ENCODE assay signal across 8 cellular contexts in genomic region chr10:79400567-79401004, GRCh38. TPM values are rescaled to one million over a fixed set of nuclear protein-coding genes. Genes with fewer than 3 reads are reported as not detected.
A peak's percentile ranks its signal among the peaks of the same experiment; 100 is the strongest.
DNase-seq lines count a peak whose midpoint lies in the region; ATAC-seq and TF ChIP-seq lines count a peak whose summit lies in the region.

No MANE protein-coding gene starts in this region.

- DNase-seq in AG09319 (ENCODE audit: extremely low read depth, low read depth) (no peak), LNCaP clone FGC (ENCODE audit: low read depth) (no peak), pons (ENCODE audit: low spot score) (peak; percentile 71), mucosa of gallbladder (ENCODE audit: low spot score) (no peak)
- peak; percentile 76 for DNase-seq in activated CD8-positive, alpha-beta memory T cell treated with anti-CD3 and anti-CD28 coated beads for 24 hours

- peak; percentile 72 for ATAC-seq in GM18868 (IDR thresholded peaks at IDR 0.05; ENCODE audit: unreplicated experiment)
- ATAC-seq in esophagus mucosa, result peak; percentile 47
- no peak for ATAC-seq in HG02588 (IDR thresholded peaks at IDR 0.05; ENCODE audit: unreplicated experiment)

- no peak overlapping the region for H3K4me3 ChIP-seq in LNCaP clone FGC (ENCODE audit: low read depth, low read length)

- TF ChIP-seq CTCF in AG09319 (IDR thresholded peaks at IDR 0.05; ENCODE audit: low read depth, low read length), result peak; percentile 67
- TF ChIP-seq CTCF in LNCaP clone FGC (IDR thresholded peaks at IDR 0.05; ENCODE audit: control insufficient read depth, extremely low read depth, insufficient read depth), result peak; percentile 58

RNA-seq across cellular contexts. Expression of gene ZCCHC24, which starts 44.8 kb away (rescaled TPM):
- total RNA-seq in esophagus mucosa (3.3 TPM), mucosa of gallbladder (36.7 TPM)

RNA-seq across cellular contexts. Expression of gene PPIF, which starts 53.3 kb away (rescaled TPM):
- 77.8 TPM for total RNA-seq in esophagus mucosa
- total RNA-seq in mucosa of gallbladder, result 49.4 TPM

Comparison
In these comparisons a context has a peak if more than half of its experiments do, and no peak if none do; other contexts are left out.
1. DNase-seq: peak in activated CD8-positive, alpha-beta memory T cell treated with anti-CD3 and anti-CD28 coated beads for 24 hours (single experiment) and pons (single experiment); none in AG09319 (single experiment), LNCaP clone FGC (single experiment) and mucosa of gallbladder (single experiment).